Comparison of ENCODE assay signal across 20 cellular contexts in genomic region chr6:15985354-15985995, GRCh38.
DNase-seq lines count a peak whose midpoint lies in the region; ATAC-seq lines count a peak whose summit lies in the region.
"Had no signal": no experiment of that assay in that cellular context is flagged by ENCODE, and none has a peak within 500 bp of the region (broad histone marks: within the 10 kb centered on the region; RNA-seq: fewer than 3 reads in every experiment).

No MANE protein-coding gene starts in this region.

- H3K9me3 Mint-ChIP-seq in activated T-helper 2 cell treated with anti-CD3 and anti-CD28 coated beads, Interferon-gamma antibody, Interleukin-2, Interleukin-4, amounts not matched to agents 10 μg/mL and 5 μg/mL and 100 μg/mL, durations not matched to agents 14 hours and 24 hours and 36 hours, result peaks cover 10% of the 10 kb centered on the region
- H3K9me3 Mint-ChIP-seq in activated CD4-positive, alpha-beta memory T cell treated with anti-CD3 and anti-CD28 coated beads for 36 hours, result no peaks in the 10 kb centered on the region
- peaks cover 0 to 2% (median 0%) of the 10 kb centered on the region in 8 donors for H3K9me3 Mint-ChIP-seq in CD4-positive, alpha-beta memory T cell

- no peak for ATAC-seq in HG02798 (IDR thresholded peaks at IDR 0.05; ENCODE audit: poor library complexity, unreplicated experiment)
- ATAC-seq: HCT116 had no signal

- peaks cover 5% of the 10 kb centered on the region for H3K36me3 Mint-ChIP-seq in activated T-helper 2 cell treated with anti-CD3 and anti-CD28 coated beads, Interferon-gamma antibody, Interleukin-2, Interleukin-4, amounts not matched to agents 10 μg/mL and 5 μg/mL and 100 μg/mL, durations not matched to agents 14 hours and 24 hours and 36 hours (ENCODE audit: low read depth)
- H3K36me3 Mint-ChIP-seq in activated CD4-positive, alpha-beta memory T cell treated with anti-CD3 and anti-CD28 coated beads for 36 hours, result no peaks in the 10 kb centered on the region
- no peaks in the 10 kb centered on the region for H3K36me3 Mint-ChIP-seq in CD4-positive, alpha-beta memory T cell

- no peaks in the 10 kb centered on the region for H3K9me3 ChIP-seq in CD4-positive, alpha-beta memory T cell (ENCODE audit: control insufficient read depth in 1 of 2, low read length in 2 of 2)
- H3K9me3 ChIP-seq: SK-N-SH had no signal

- intact Hi-C loops in activated T-helper 2 cell treated with anti-CD3 and anti-CD28 coated beads, Interferon-gamma antibody, Interleukin-2, Interleukin-4, amounts not matched to agents 10 μg/mL and 5 μg/mL and 100 μg/mL, durations not matched to agents 14 hours and 24 hours and 36 hours (cut with micrococcal nuclease), result no loop called here
- intact Hi-C loops in activated CD4-positive, alpha-beta memory T cell treated with anti-CD3 and anti-CD28 coated beads for 36 hours (cut with micrococcal nuclease), result no loop called here
- intact Hi-C loops in CD4-positive, alpha-beta memory T cell (cut with micrococcal nuclease), result no loop called here

- POLR2A ChIA-PET in activated CD4-positive, alpha-beta memory T cell treated with anti-CD3 and anti-CD28 coated beads for 36 hours (lab: Charles Lee), result no interaction called here
- POLR2A ChIA-PET in CD4-positive, alpha-beta memory T cell (lab: Charles Lee; ENCODE audit: partially characterized antibody), result no interaction called here

- no peaks in the 10 kb centered on the region for H3K27me3 Mint-ChIP-seq in activated T-helper 2 cell treated with anti-CD3 and anti-CD28 coated beads, Interferon-gamma antibody, Interleukin-2, Interleukin-4, amounts not matched to agents 10 μg/mL and 5 μg/mL and 100 μg/mL, durations not matched to agents 14 hours and 24 hours and 36 hours (ENCODE audit: low read depth)
- peaks cover 13% of the 10 kb centered on the region for H3K27me3 Mint-ChIP-seq in activated CD4-positive, alpha-beta memory T cell treated with anti-CD3 and anti-CD28 coated beads for 36 hours
- peaks cover 7 to 12% of the 10 kb centered on the region in 2 donors for H3K27me3 Mint-ChIP-seq in CD4-positive, alpha-beta memory T cell

- peak; percentile 52 for DNase-seq in DMS153 (lab: John Stamatoyannopoulos, UW)
- DNase-seq in DMS53 (lab: John Stamatoyannopoulos, UW), result peak; percentile 84
- peak; percentile 95 for DNase-seq in NCI-H2029 treated with DMSO at 0.1 percent for 48 hours (lab: John Stamatoyannopoulos, UW)
- no peak for DNase-seq in activated T-helper 2 cell treated with anti-CD3 and anti-CD28 coated beads, Interferon-gamma antibody, Interleukin-2, Interleukin-4, amounts not matched to agents 10 μg/mL and 5 μg/mL and 100 μg/mL, durations not matched to agents 14 hours and 24 hours and 36 hours (ENCODE audit: low spot score)
- no peak for DNase-seq in activated CD4-positive, alpha-beta memory T cell treated with anti-CD3 and anti-CD28 coated beads for 36 hours
- no peak for DNase-seq in CD4-positive, alpha-beta memory T cell
- no peak for DNase-seq in DMS79 (lab: John Stamatoyannopoulos, UW)
- DNase-seq: ACHN, C1 segment of cervical spinal cord, GF-D8, MV-4-11, NCI-H1417 treated with DMSO at 0.1 percent for 48 hours, NCI-H2081 treated with DMSO at 0.1 percent for 48 hours, NCI-H2227 treated with DMSO at 0.1 percent for 48 hours, NCI-H524 treated with DMSO at 0.1 percent for 48 hours, SHP77 treated with DMSO at 0.1 percent for 48 hours, SK-N-SH had no signal

- no peaks in the 10 kb centered on the region for H3K36me3 ChIP-seq in CD4-positive, alpha-beta memory T cell (ENCODE audit: insufficient read depth, low read length)

- H3K4me1 Mint-ChIP-seq in activated T-helper 2 cell treated with anti-CD3 and anti-CD28 coated beads, Interferon-gamma antibody, Interleukin-2, Interleukin-4, amounts not matched to agents 10 μg/mL and 5 μg/mL and 100 μg/mL, durations not matched to agents 14 hours and 24 hours and 36 hours (ENCODE audit: low read depth), result peaks cover 35% of the 10 kb centered on the region
- H3K4me1 Mint-ChIP-seq in activated CD4-positive, alpha-beta memory T cell treated with anti-CD3 and anti-CD28 coated beads for 36 hours (ENCODE audit: low read depth), result peaks cover 6% of the 10 kb centered on the region
- H3K4me1 Mint-ChIP-seq in CD4-positive, alpha-beta memory T cell, result no peaks in the 10 kb centered on the region

- peak overlapping the region; percentile 54 for H3K27ac Mint-ChIP-seq in activated T-helper 2 cell treated with anti-CD3 and anti-CD28 coated beads, Interferon-gamma antibody, Interleukin-2, Interleukin-4, amounts not matched to agents 10 μg/mL and 5 μg/mL and 100 μg/mL, durations not matched to agents 14 hours and 24 hours and 36 hours
- no peak overlapping the region for H3K27ac Mint-ChIP-seq in activated CD4-positive, alpha-beta memory T cell treated with anti-CD3 and anti-CD28 coated beads for 36 hours
- H3K27ac Mint-ChIP-seq in CD4-positive, alpha-beta memory T cell, result no peak overlapping the region
- H3K27ac Mint-ChIP-seq: T-helper 2 cell treated with Interferon-gamma antibody and Interleukin-4, amounts not matched to agents 5 μg/mL and 100 μg/mL, for 36 hours had no signal

- no peaks in the 10 kb centered on the region for H3K27me3 ChIP-seq in CD4-positive, alpha-beta memory T cell (ENCODE audit: insufficient read depth, low read length)

- CTCF ChIA-PET in activated CD4-positive, alpha-beta memory T cell treated with anti-CD3 and anti-CD28 coated beads for 36 hours (lab: Charles Lee), result no interaction called here
- CTCF ChIA-PET in CD4-positive, alpha-beta memory T cell (lab: Charles Lee; ENCODE audit: partially characterized antibody), result no interaction called here

- no peak overlapping the region for H3K4me3 Mint-ChIP-seq in activated T-helper 2 cell treated with anti-CD3 and anti-CD28 coated beads, Interferon-gamma antibody, Interleukin-2, Interleukin-4, amounts not matched to agents 10 μg/mL and 5 μg/mL and 100 μg/mL, durations not matched to agents 14 hours and 24 hours and 36 hours (ENCODE audit: low read depth)
- no peak overlapping the region for H3K4me3 Mint-ChIP-seq in activated CD4-positive, alpha-beta memory T cell treated with anti-CD3 and anti-CD28 coated beads for 36 hours
- no peak overlapping the region for H3K4me3 Mint-ChIP-seq in CD4-positive, alpha-beta memory T cell
- H3K4me3 Mint-ChIP-seq: T-helper 2 cell treated with Interferon-gamma antibody and Interleukin-4, amounts not matched to agents 5 μg/mL and 100 μg/mL, for 36 hours had no signal

- H3K4me3 ChIP-seq in CD4-positive, alpha-beta memory T cell (ENCODE audit: low read length in 2 of 2), result no peak overlapping the region

- H3K4me1 ChIP-seq in CD4-positive, alpha-beta memory T cell (ENCODE audit: insufficient read depth, low read length), result no peaks in the 10 kb centered on the region

- no peak overlapping the region for H3K27ac ChIP-seq in CD4-positive, alpha-beta memory T cell (ENCODE audit: low read depth, low read length)

Comparison
In these comparisons a context has a peak if more than half of its experiments do, and no peak if none do; other contexts are left out.
1. DNase-seq: peak in DMS153 (single experiment), DMS53 (single experiment) and NCI-H2029 treated with DMSO at 0.1 percent for 48 hours (single experiment); none in activated T-helper 2 cell treated with anti-CD3 and anti-CD28 coated beads, Interferon-gamma antibody, Interleukin-2, Interleukin-4, amounts not matched to agents 10 μg/mL and 5 μg/mL and 100 μg/mL, durations not matched to agents 14 hours and 24 hours and 36 hours (single experiment), activated CD4-positive, alpha-beta memory T cell treated with anti-CD3 and anti-CD28 coated beads for 36 hours (single experiment), CD4-positive, alpha-beta memory T cell (0 of 5) and DMS79 (single experiment).